Comparison of ENCODE assay signal across 8 cellular contexts in genomic region chr17:42135664-42136653, GRCh38. TPM values are rescaled to one million over a fixed set of nuclear protein-coding genes. Genes with fewer than 3 reads are reported as not detected.
DNase-seq lines count a peak whose midpoint lies in the region; ATAC-seq and TF ChIP-seq lines count a peak whose summit lies in the region.

No MANE protein-coding gene starts in this region.

- no peaks in the 10 kb centered on the region for H3K9me3 ChIP-seq in smooth muscle cell (replicated peaks; ENCODE audit: low read depth)

- no peaks in the 10 kb centered on the region for H3K9me3 Mint-ChIP-seq in activated CD8-positive, alpha-beta T cell treated with anti-CD3 and anti-CD28 coated beads, Interleukin-2, amount 10 ng/mL, durations not matched to agents 7 days and 5 days (ENCODE audit: insufficient read depth)
- H3K9me3 Mint-ChIP-seq in stimulated activated naive CD8-positive, alpha-beta T cell treated with anti-CD3 and anti-CD28 coated beads, Interleukin-15, amount 100 ng/mL, for 72 hours: no peaks in the 10 kb centered on the region

- TF ChIP-seq CTCF in C4-2B (conservative IDR thresholded peaks at IDR 0.05) (no peak), LNCaP clone FGC (IDR thresholded peaks at IDR 0.05; ENCODE audit: control insufficient read depth, extremely low read depth, insufficient read depth) (no peak), smooth muscle cell (IDR thresholded peaks at IDR 0.05; ENCODE audit: borderline replicate concordance, insufficient read depth, poor library complexity, severe bottlenecking) (no peak)

- peaks cover 8% of the 10 kb centered on the region for H3K4me1 ChIP-seq in smooth muscle cell (ENCODE audit: low read depth)

- intact Hi-C loops in left ventricle myocardium superior (cut with micrococcal nuclease): no loop called here

- peak overlapping the region; percentile 50 for H3K4me3 ChIP-seq in LNCaP clone FGC (ENCODE audit: low read depth, low read length)
- no peak overlapping the region for H3K4me3 ChIP-seq in smooth muscle cell

- H3K27me3 Mint-ChIP-seq in activated CD8-positive, alpha-beta T cell treated with anti-CD3 and anti-CD28 coated beads, Interleukin-2, amount 10 ng/mL, durations not matched to agents 7 days and 5 days (ENCODE audit: low read depth): no peaks in the 10 kb centered on the region
- H3K27me3 Mint-ChIP-seq in stimulated activated naive CD8-positive, alpha-beta T cell treated with anti-CD3 and anti-CD28 coated beads, Interleukin-15, amount 100 ng/mL, for 72 hours: no peaks in the 10 kb centered on the region

- H3K4me2 ChIP-seq in smooth muscle cell: no peak overlapping the region

- no peaks in the 10 kb centered on the region for H3K27me3 ChIP-seq in smooth muscle cell (ENCODE audit: low read depth)

- peaks cover 11% of the 10 kb centered on the region for H3F3A ChIP-seq in smooth muscle cell (ENCODE audit: low read depth)

- peaks cover 72% of the 10 kb centered on the region for H3K79me2 ChIP-seq in smooth muscle cell (ENCODE audit: low read depth)

- H3K36me3 ChIP-seq in smooth muscle cell (ENCODE audit: low read depth): no peaks in the 10 kb centered on the region

- peaks cover 27% of the 10 kb centered on the region for H3K36me3 Mint-ChIP-seq in activated CD8-positive, alpha-beta T cell treated with anti-CD3 and anti-CD28 coated beads, Interleukin-2, amount 10 ng/mL, durations not matched to agents 7 days and 5 days (ENCODE audit: low read depth)

- ATAC-seq in activated CD8-positive, alpha-beta T cell treated with anti-CD3 and anti-CD28 coated beads, Interleukin-2, amount 10 ng/mL, durations not matched to agents 7 days and 5 days: no peak
- peak; percentile 82 for ATAC-seq in left ventricle myocardium superior
- ATAC-seq in stimulated activated naive CD8-positive, alpha-beta T cell treated with anti-CD3 and anti-CD28 coated beads, Interleukin-15, amount 100 ng/mL, for 72 hours: no peak

- CTCF ChIA-PET in activated CD8-positive, alpha-beta T cell treated with anti-CD3 and anti-CD28 coated beads, Interleukin-2, amount 10 ng/mL, durations not matched to agents 7 days and 5 days (lab: Charles Lee): interaction anchor here (1.2 to 3.9 kb wide), 3 partner anchors 17 to 48 kb away, joined by 3 to 14 read pairs (median 7); partner anchors contain the start of gene KCNH4

- H3K9ac ChIP-seq in smooth muscle cell (ENCODE audit: low read depth): no peak overlapping the region

- H3K4me1 Mint-ChIP-seq in activated CD8-positive, alpha-beta T cell treated with anti-CD3 and anti-CD28 coated beads, Interleukin-2, amount 10 ng/mL, durations not matched to agents 7 days and 5 days (ENCODE audit: low read depth): peaks cover 50% of the 10 kb centered on the region
- peaks cover 65% of the 10 kb centered on the region for H3K4me1 Mint-ChIP-seq in stimulated activated naive CD8-positive, alpha-beta T cell treated with anti-CD3 and anti-CD28 coated beads, Interleukin-15, amount 100 ng/mL, for 72 hours

- DNase-seq in LNCaP clone FGC (ENCODE audit: low read depth) (peak; percentile 96), left ventricle myocardium superior (peak; percentile 78), smooth muscle cell (lab: John Stamatoyannopoulos, UW; ENCODE audit: unreplicated experiment) (no peak)
- DNase-seq in activated CD8-positive, alpha-beta T cell treated with anti-CD3 and anti-CD28 coated beads, Interleukin-2, amount 10 ng/mL, durations not matched to agents 7 days and 5 days: no peak
- no peak for DNase-seq in stimulated activated CD4-positive, alpha-beta T cell treated with anti-CD3 and anti-CD28 coated beads, Interleukin-15, amount 100 ng/mL, for 24 hours
- DNase-seq in stimulated activated naive CD8-positive, alpha-beta T cell treated with anti-CD3 and anti-CD28 coated beads, Interleukin-15, amount 100 ng/mL, for 72 hours: no peak
- DNase-seq in effector CD8-positive, alpha-beta T cell (lab: John Stamatoyannopoulos, UW): no peak

- H3K27ac Mint-ChIP-seq in activated CD8-positive, alpha-beta T cell treated with anti-CD3 and anti-CD28 coated beads, Interleukin-2, amount 10 ng/mL, durations not matched to agents 7 days and 5 days: peak overlapping the region; percentile 56
- peak overlapping the region in 1 of 2 donors; percentile 75 for H3K27ac Mint-ChIP-seq in stimulated activated naive CD8-positive, alpha-beta T cell treated with anti-CD3 and anti-CD28 coated beads, Interleukin-15, amount 100 ng/mL, for 72 hours

- POLR2A ChIA-PET in activated CD8-positive, alpha-beta T cell treated with anti-CD3 and anti-CD28 coated beads, Interleukin-2, amount 10 ng/mL, durations not matched to agents 7 days and 5 days (lab: Charles Lee): interaction anchor here (1.4 to 1.6 kb wide), 2 partner anchors 16 to 23 kb away, joined by 3 to 8 read pairs; partner anchors contain the start of gene DHX58

- no peak overlapping the region for H2AFZ ChIP-seq in smooth muscle cell (ENCODE audit: low read depth)

- WGBS in smooth muscle cell (ENCODE audit: low lambda C conversion rate): 78% methylated on average over 15 of the region's 15 CpGs

- H3K4me3 Mint-ChIP-seq in activated CD8-positive, alpha-beta T cell treated with anti-CD3 and anti-CD28 coated beads, Interleukin-2, amount 10 ng/mL, durations not matched to agents 7 days and 5 days: no peak overlapping the region
- no peak overlapping the region for H3K4me3 Mint-ChIP-seq in stimulated activated naive CD8-positive, alpha-beta T cell treated with anti-CD3 and anti-CD28 coated beads, Interleukin-15, amount 100 ng/mL, for 72 hours

- H3K27ac ChIP-seq in C4-2B (peak overlapping the region; percentile 93), smooth muscle cell (ENCODE audit: low read depth) (peak overlapping the region; percentile 22)

- H4K20me1 ChIP-seq in smooth muscle cell (ENCODE audit: low read depth): peaks cover 97% of the 10 kb centered on the region

RNA-seq across cellular contexts. Expression of gene HSPB9, which starts 13.4 kb away (rescaled TPM):
- total RNA-seq in activated CD8-positive, alpha-beta T cell treated with anti-CD3 and anti-CD28 coated beads, Interleukin-2, amount 10 ng/mL, durations not matched to agents 7 days and 5 days: under 1 TPM; 0.16 to 0.29 TPM
- total RNA-seq in left ventricle myocardium superior (0.12 TPM), smooth muscle cell (not detected in 2 replicates)
- polyA plus RNA-seq in smooth muscle cell: 0.39 and 1.0 TPM in 2 replicates

RNA-seq across cellular contexts. Expression of gene KAT2A, which starts 14.8 kb away (rescaled TPM):
- total RNA-seq in activated CD8-positive, alpha-beta T cell treated with anti-CD3 and anti-CD28 coated beads, Interleukin-2, amount 10 ng/mL, durations not matched to agents 7 days and 5 days: 10 to 100 TPM; 45.2 to 46.8 TPM
- total RNA-seq in left ventricle myocardium superior: 26.1 TPM
- total RNA-seq in smooth muscle cell: 15.6 and 17.1 TPM in 2 replicates
- polyA plus RNA-seq in smooth muscle cell: 25.3 and 29.5 TPM in 2 replicates

RNA-seq across cellular contexts. Expression of gene RAB5C, which starts 18.8 kb away (rescaled TPM):
- total RNA-seq in activated CD8-positive, alpha-beta T cell treated with anti-CD3 and anti-CD28 coated beads, Interleukin-2, amount 10 ng/mL, durations not matched to agents 7 days and 5 days: 100 to 1,000 TPM; 102 to 107 TPM
- total RNA-seq in left ventricle myocardium superior (47.1 TPM), smooth muscle cell (92.8 and 113 TPM in 2 replicates)
- polyA plus RNA-seq in smooth muscle cell: 152 and 158 TPM in 2 replicates

RNA-seq across cellular contexts. Expression of gene DHX58, which starts 23.4 kb away (rescaled TPM):
- 10 to 100 TPM; 71.9 to 72.9 TPM for total RNA-seq in activated CD8-positive, alpha-beta T cell treated with anti-CD3 and anti-CD28 coated beads, Interleukin-2, amount 10 ng/mL, durations not matched to agents 7 days and 5 days
- total RNA-seq in left ventricle myocardium superior (3.8 TPM), smooth muscle cell (1.0 and 4.2 TPM in 2 replicates)
- polyA plus RNA-seq in smooth muscle cell: 0.67 TPM in 1 of 2 replicates, not detected in the other

RNA-seq across cellular contexts. Expression of gene ZNF385C, which starts 37.7 kb away (rescaled TPM):
- total RNA-seq in activated CD8-positive, alpha-beta T cell treated with anti-CD3 and anti-CD28 coated beads, Interleukin-2, amount 10 ng/mL, durations not matched to agents 7 days and 5 days: under 1 TPM; 0.23 to 0.47 TPM
- total RNA-seq in left ventricle myocardium superior: 0.20 TPM
- total RNA-seq in smooth muscle cell: 0.27 and 0.45 TPM in 2 replicates
- 0.18 and 0.70 TPM in 2 replicates for polyA plus RNA-seq in smooth muscle cell

Comparison
In these comparisons a context has a peak if more than half of its experiments do, and no peak if none do; other contexts are left out.
1. DNase-seq: peak in LNCaP clone FGC (single experiment) and left ventricle myocardium superior (single experiment); none in activated CD8-positive, alpha-beta T cell treated with anti-CD3 and anti-CD28 coated beads, Interleukin-2, amount 10 ng/mL, durations not matched to agents 7 days and 5 days (single experiment), smooth muscle cell (single experiment), stimulated activated CD4-positive, alpha-beta T cell treated with anti-CD3 and anti-CD28 coated beads, Interleukin-15, amount 100 ng/mL, for 24 hours (single experiment), stimulated activated naive CD8-positive, alpha-beta T cell treated with anti-CD3 and anti-CD28 coated beads, Interleukin-15, amount 100 ng/mL, for 72 hours (0 of 2) and effector CD8-positive, alpha-beta T cell (single experiment).